In the genomic region with DNA sequence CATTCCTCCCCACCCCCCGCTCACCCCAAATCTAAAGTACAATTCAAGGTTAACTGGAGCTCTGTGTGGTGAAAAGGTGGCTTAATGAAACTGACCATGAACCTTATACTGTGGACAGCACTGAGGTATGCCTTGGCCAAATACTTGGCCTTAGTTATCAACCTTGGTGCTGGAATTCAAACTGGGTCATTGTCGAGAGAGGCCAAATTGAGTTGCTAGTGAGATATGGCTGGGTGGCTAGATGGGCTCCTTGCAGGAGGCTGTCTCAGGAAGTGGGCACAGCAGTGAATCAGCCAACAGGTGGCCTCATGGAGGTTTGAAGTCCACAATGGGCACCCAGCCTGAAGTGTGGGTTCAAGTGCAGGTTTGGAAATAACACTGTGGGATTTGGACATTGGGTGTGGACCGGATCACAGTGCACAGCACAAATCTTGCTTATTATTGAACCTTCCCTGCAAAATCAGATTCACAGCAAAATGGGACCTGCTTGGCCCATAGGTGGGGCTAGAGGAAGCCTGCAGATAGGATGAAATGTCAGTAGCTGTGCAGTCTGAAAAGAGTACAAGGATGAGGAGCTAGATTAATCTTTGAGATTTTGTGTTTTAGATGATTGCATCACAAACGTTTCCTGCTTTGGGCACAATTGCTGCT, we compare ENCODE assay signal across 10 cellular contexts. TPM values are rescaled to one million over a fixed set of nuclear protein-coding genes. Genes with fewer than 3 reads are reported as not detected.
A peak's percentile ranks its signal among the peaks of the same experiment; 100 is the strongest.
DNase-seq lines count a peak whose midpoint lies in the region; ATAC-seq and TF ChIP-seq lines count a peak whose summit lies in the region.
"Had no signal": no experiment of that assay in that cellular context is flagged by ENCODE, and none has a peak within 500 bp of the region (broad histone marks: within the 10 kb centered on the region; RNA-seq: fewer than 3 reads in every experiment).

No MANE protein-coding gene starts in this region.

- H3K27ac ChIP-seq in breast epithelium (no peak overlapping the region), upper lobe of right lung (no peak overlapping the region)
- H3K27ac ChIP-seq: suprapubic skin had no signal

- peak; percentile 27 for TF ChIP-seq CTCF in MCF 10A (IDR thresholded peaks at IDR 0.05; ENCODE audit: unreplicated experiment)
- TF ChIP-seq CTCF in breast epithelium (IDR thresholded peaks at IDR 0.05), result no peak
- TF ChIP-seq CTCF in upper lobe of right lung (IDR thresholded peaks at IDR 0.05), result peak; percentile 45

- CTCF ChIA-PET in MCF 10A (lab: Yijun Ruan, JAX), result interaction anchor here (0.6 to 2.4 kb wide), 19 partner anchors 9 to 1058 kb away, joined by 3 to 17 read pairs (median 4); no protein-coding TSS in a partner anchor
- CTCF ChIA-PET in activated CD8-positive, alpha-beta memory T cell treated with anti-CD3 and anti-CD28 coated beads, Interleukin-2, amount 10 ng/mL, durations not matched to agents 7 days and 5 days (lab: Charles Lee), result no interaction called here

- peaks cover 26% of the 10 kb centered on the region for H3K4me1 Mint-ChIP-seq in MCF 10A (ENCODE audit: insufficient read depth, unreplicated experiment)
- no peaks in the 10 kb centered on the region for H3K4me1 Mint-ChIP-seq in activated CD8-positive, alpha-beta memory T cell treated with anti-CD3 and anti-CD28 coated beads, Interleukin-2, amount 10 ng/mL, durations not matched to agents 7 days and 5 days

- H3K27me3 ChIP-seq in breast epithelium, result no peaks in the 10 kb centered on the region
- no peaks in the 10 kb centered on the region for H3K27me3 ChIP-seq in upper lobe of right lung
- H3K27me3 ChIP-seq: suprapubic skin had no signal

- intact Hi-C loops in MCF 10A (cut with micrococcal nuclease) (no loop called here), breast epithelium (cut with DNase I; ENCODE audit: low total_unique reads) (no loop called here), upper lobe of right lung (cut with DNase I) (no loop called here)

- H3K27ac Mint-ChIP-seq in MCF 10A (ENCODE audit: low read depth, unreplicated experiment), result no peak overlapping the region
- no peak overlapping the region for H3K27ac Mint-ChIP-seq in activated CD8-positive, alpha-beta memory T cell treated with anti-CD3 and anti-CD28 coated beads, Interleukin-2, amount 10 ng/mL, durations not matched to agents 7 days and 5 days
- H3K27ac Mint-ChIP-seq: natural killer cell had no signal

- DNase-seq in MCF 10A (ENCODE audit: unreplicated experiment) (peak; percentile 41), breast epithelium (ENCODE audit: low spot score in 2 of 2) (no peak), NCI-H82 treated with DMSO at 0.1 percent for 48 hours (lab: John Stamatoyannopoulos, UW; ENCODE audit: unreplicated experiment) (peak; percentile 37), fibroblast of peridontal ligament (ENCODE audit: extremely low read depth) (peak; percentile 16), upper lobe of right lung (no peak)
- DNase-seq in activated CD8-positive, alpha-beta memory T cell treated with anti-CD3 and anti-CD28 coated beads, Interleukin-2, amount 10 ng/mL, durations not matched to agents 7 days and 5 days, result no peak
- DNase-seq: natural killer cell had no signal

- POLR2A ChIA-PET in MCF 10A (lab: Yijun Ruan, JAX), result interaction anchor here (0.6 to 1.6 kb wide), 2 partner anchors 16 to 1335 kb away, joined by 3 to 5 read pairs; no protein-coding TSS in a partner anchor

- ATAC-seq in upper lobe of right lung (peak; percentile 57), HG03097 (IDR thresholded peaks at IDR 0.05; ENCODE audit: low FRiP score, unreplicated experiment) (no peak), HG02840 (IDR thresholded peaks at IDR 0.05; ENCODE audit: low FRiP score, unreplicated experiment) (no peak)
- ATAC-seq in activated CD8-positive, alpha-beta memory T cell treated with anti-CD3 and anti-CD28 coated beads, Interleukin-2, amount 10 ng/mL, durations not matched to agents 7 days and 5 days, result no peak

- H3K27me3 Mint-ChIP-seq in MCF 10A (ENCODE audit: insufficient read depth, unreplicated experiment), result no peaks in the 10 kb centered on the region
- no peaks in the 10 kb centered on the region for H3K27me3 Mint-ChIP-seq in activated CD8-positive, alpha-beta memory T cell treated with anti-CD3 and anti-CD28 coated beads, Interleukin-2, amount 10 ng/mL, durations not matched to agents 7 days and 5 days

- H3K4me3 ChIP-seq in breast epithelium (no peak overlapping the region), upper lobe of right lung (no peak overlapping the region)
- H3K4me3 ChIP-seq: suprapubic skin had no signal

- no peak overlapping the region for H3K4me3 Mint-ChIP-seq in MCF 10A (ENCODE audit: unreplicated experiment)
- no peak overlapping the region for H3K4me3 Mint-ChIP-seq in activated CD8-positive, alpha-beta memory T cell treated with anti-CD3 and anti-CD28 coated beads, Interleukin-2, amount 10 ng/mL, durations not matched to agents 7 days and 5 days
- H3K4me3 Mint-ChIP-seq: natural killer cell had no signal

- no peak for TF ChIP-seq POLR2A in breast epithelium (IDR thresholded peaks at IDR 0.05)

- H3K9me3 Mint-ChIP-seq in MCF 10A (ENCODE audit: unreplicated experiment), result no peaks in the 10 kb centered on the region
- H3K9me3 Mint-ChIP-seq in activated CD8-positive, alpha-beta memory T cell treated with anti-CD3 and anti-CD28 coated beads, Interleukin-2, amount 10 ng/mL, durations not matched to agents 7 days and 5 days (ENCODE audit: low read depth), result peaks cover 7% of the 10 kb centered on the region

- H3K36me3 ChIP-seq in breast epithelium, result no peaks in the 10 kb centered on the region
- no peaks in the 10 kb centered on the region for H3K36me3 ChIP-seq in upper lobe of right lung
- H3K36me3 ChIP-seq: suprapubic skin had no signal

- H3K9me3 ChIP-seq in breast epithelium (no peaks in the 10 kb centered on the region), upper lobe of right lung (no peaks in the 10 kb centered on the region)
- H3K9me3 ChIP-seq: suprapubic skin had no signal

- H3K4me1 ChIP-seq in breast epithelium (peaks cover 0 to 5% of the 10 kb centered on the region in 2 donors), upper lobe of right lung (peaks cover 10% of the 10 kb centered on the region)

- no TSS peak for BruUV-seq in MCF 10A (replicated peaks; lab: Mats Ljungman, UMichigan)

- no peaks in the 10 kb centered on the region for H3K36me3 Mint-ChIP-seq in MCF 10A (ENCODE audit: insufficient read depth, unreplicated experiment)
- no peaks in the 10 kb centered on the region for H3K36me3 Mint-ChIP-seq in activated CD8-positive, alpha-beta memory T cell treated with anti-CD3 and anti-CD28 coated beads, Interleukin-2, amount 10 ng/mL, durations not matched to agents 7 days and 5 days
- H3K36me3 Mint-ChIP-seq: natural killer cell had no signal

RNA-seq across cellular contexts. Expression of gene BTBD3, which starts 5.6 kb away (rescaled TPM):
- total RNA-seq in MCF 10A (2022) (21.6 and 21.8 TPM in 2 replicates), breast epithelium (10 to 100 TPM; 15.4 to 50.3 (median 33.1) TPM), upper lobe of right lung (31.1 TPM)
- total RNA-seq in activated CD8-positive, alpha-beta memory T cell treated with anti-CD3 and anti-CD28 coated beads, Interleukin-2, amount 10 ng/mL, durations not matched to agents 7 days and 5 days, result 1 to 10 TPM in 1 of 2 experiments, under 1 TPM in 1; 0.64 to 1.5 TPM

Comparison
In these comparisons a context has a peak if more than half of its experiments do, and no peak if none do; other contexts are left out.
1. DNase-seq: peak in MCF 10A (single experiment), NCI-H82 treated with DMSO at 0.1 percent for 48 hours (single experiment) and fibroblast of peridontal ligament (single experiment); none in breast epithelium (0 of 2), upper lobe of right lung (single experiment) and activated CD8-positive, alpha-beta memory T cell treated with anti-CD3 and anti-CD28 coated beads, Interleukin-2, amount 10 ng/mL, durations not matched to agents 7 days and 5 days (single experiment).
2. CTCF ChIP-seq: peak in MCF 10A (single experiment) and upper lobe of right lung (single experiment); none in breast epithelium (0 of 3).